Comparison of ENCODE assay signal across 11 cellular contexts in genomic region chr2:159902722-159903121, GRCh38. TPM values are rescaled to one million over a fixed set of nuclear protein-coding genes. Genes with fewer than 3 reads are reported as not detected.
DNase-seq lines count a peak whose midpoint lies in the region; FAIRE-seq and TF ChIP-seq lines count a peak whose summit lies in the region.
"Had no signal": no experiment of that assay in that cellular context is flagged by ENCODE, and none has a peak within 500 bp of the region (broad histone marks: within the 10 kb centered on the region; RNA-seq: fewer than 3 reads in every experiment).

No MANE protein-coding gene starts in this region.

- peaks cover 7% of the 10 kb centered on the region for H3K36me3 ChIP-seq in neutrophil
- H3K36me3 ChIP-seq: stomach had no signal

- no peaks in the 10 kb centered on the region for H3K27me3 Mint-ChIP-seq in activated CD4-positive, alpha-beta T cell treated with anti-CD3 and anti-CD28 coated beads, Interleukin-2, amount 10 ng/mL, durations not matched to agents 7 days and 5 days
- no peaks in the 10 kb centered on the region for H3K27me3 Mint-ChIP-seq in activated CD4-positive, alpha-beta memory T cell treated with anti-CD3 and anti-CD28 coated beads, Interleukin-2, amount 10 ng/mL, durations not matched to agents 7 days and 5 days
- no peaks in the 10 kb centered on the region for H3K27me3 Mint-ChIP-seq in MCF 10A (ENCODE audit: insufficient read depth, unreplicated experiment)

- no peak for FAIRE-seq in frontal cortex (lab: Jason Lieb, UNC)

- in situ Hi-C loops in GM13977 (cut with MboI; ENCODE audit: low pct_unique_long_range_greater_than_20kb, low sequenced_read_pairs, unreplicated experiment): no loop called here

- intact Hi-C loops in MCF 10A (cut with micrococcal nuclease): no loop called here

- H3K27ac ChIP-seq in neutrophil: peak overlapping the region; percentile 94

- TF ChIP-seq CTCF in neutrophil (IDR thresholded peaks at IDR 0.05) (no peak), GM13977 (IDR thresholded peaks at IDR 0.05; ENCODE audit: extremely low read depth, insufficient read depth, missing control alignments) (no peak), MCF 10A (IDR thresholded peaks at IDR 0.05; ENCODE audit: unreplicated experiment) (no peak)

- H3K36me3 Mint-ChIP-seq in activated CD4-positive, alpha-beta T cell treated with anti-CD3 and anti-CD28 coated beads, Interleukin-2, amount 10 ng/mL, durations not matched to agents 7 days and 5 days (ENCODE audit: low read depth): peaks cover 18% of the 10 kb centered on the region
- H3K36me3 Mint-ChIP-seq in activated CD4-positive, alpha-beta memory T cell treated with anti-CD3 and anti-CD28 coated beads, Interleukin-2, amount 10 ng/mL, durations not matched to agents 7 days and 5 days (ENCODE audit: low read depth): peaks cover 17% of the 10 kb centered on the region
- H3K36me3 Mint-ChIP-seq in MCF 10A (ENCODE audit: insufficient read depth, unreplicated experiment): no peaks in the 10 kb centered on the region

- POLR2A ChIA-PET in activated CD4-positive, alpha-beta T cell treated with anti-CD3 and anti-CD28 coated beads, Interleukin-2, amount 10 ng/mL, durations not matched to agents 7 days and 5 days (lab: Charles Lee): no interaction called here
- POLR2A ChIA-PET in activated CD4-positive, alpha-beta memory T cell treated with anti-CD3 and anti-CD28 coated beads, Interleukin-2, amount 10 ng/mL, durations not matched to agents 7 days and 5 days (lab: Charles Lee): interaction anchor here (1.0 to 4.3 kb wide), 4 partner anchors 12 to 190 kb away, joined by 3 to 35 read pairs (median 4); partner anchors contain the start of gene MARCHF7
- POLR2A ChIA-PET in MCF 10A (lab: Yijun Ruan, JAX): no interaction called here

- H3K9me3 Mint-ChIP-seq in activated CD4-positive, alpha-beta T cell treated with anti-CD3 and anti-CD28 coated beads, Interleukin-2, amount 10 ng/mL, durations not matched to agents 7 days and 5 days: no peaks in the 10 kb centered on the region
- H3K9me3 Mint-ChIP-seq in activated CD4-positive, alpha-beta memory T cell treated with anti-CD3 and anti-CD28 coated beads, Interleukin-2, amount 10 ng/mL, durations not matched to agents 7 days and 5 days: no peaks in the 10 kb centered on the region
- no peaks in the 10 kb centered on the region for H3K9me3 Mint-ChIP-seq in MCF 10A (ENCODE audit: unreplicated experiment)

- H3K4me1 ChIP-seq in neutrophil (ENCODE audit: control insufficient read depth in 1 of 2, insufficient read depth in 1 of 2, low read depth in 1 of 2, low read length in 1 of 2): peaks cover 38 to 39% of the 10 kb centered on the region in 2 experiments

- BruUV-seq in MCF 10A (replicated peaks; lab: Mats Ljungman, UMichigan): no TSS peak

- H3K4me1 Mint-ChIP-seq in activated CD4-positive, alpha-beta T cell treated with anti-CD3 and anti-CD28 coated beads, Interleukin-2, amount 10 ng/mL, durations not matched to agents 7 days and 5 days: peaks cover 49% of the 10 kb centered on the region
- peaks cover 37% of the 10 kb centered on the region for H3K4me1 Mint-ChIP-seq in activated CD4-positive, alpha-beta memory T cell treated with anti-CD3 and anti-CD28 coated beads, Interleukin-2, amount 10 ng/mL, durations not matched to agents 7 days and 5 days
- peaks cover 4% of the 10 kb centered on the region for H3K4me1 Mint-ChIP-seq in MCF 10A (ENCODE audit: insufficient read depth, unreplicated experiment)

- H3K9me3 ChIP-seq in neutrophil: no peaks in the 10 kb centered on the region
- H3K9me3 ChIP-seq: stomach had no signal

- H3K4me3 ChIP-seq in neutrophil (ENCODE audit: low read depth in 1 of 2, low read length in 1 of 2): peak overlapping the region in 1 of 2 experiments; percentile 71

- CTCF ChIA-PET in activated CD4-positive, alpha-beta T cell treated with anti-CD3 and anti-CD28 coated beads, Interleukin-2, amount 10 ng/mL, durations not matched to agents 7 days and 5 days (lab: Charles Lee): interaction anchor here (1.1 kb wide), 1 partner anchor 17 kb away, joined by 4 read pairs; no protein-coding TSS in a partner anchor
- CTCF ChIA-PET in activated CD4-positive, alpha-beta memory T cell treated with anti-CD3 and anti-CD28 coated beads, Interleukin-2, amount 10 ng/mL, durations not matched to agents 7 days and 5 days (lab: Charles Lee): no interaction called here
- CTCF ChIA-PET in MCF 10A (lab: Yijun Ruan, JAX): no interaction called here

- DNase-seq in activated CD4-positive, alpha-beta T cell treated with anti-CD3 and anti-CD28 coated beads, Interleukin-2, amount 10 ng/mL, durations not matched to agents 7 days and 5 days: no peak
- no peak for DNase-seq in activated CD4-positive, alpha-beta T cell treated with anti-CD3 and anti-CD28 coated beads, Interleukin-2, amount 50 U/mL, for 1 hour
- DNase-seq in NCI-H1105 (lab: John Stamatoyannopoulos, UW): peak; percentile 36
- no peak for DNase-seq in activated CD4-positive, alpha-beta memory T cell treated with anti-CD3 and anti-CD28 coated beads, Interleukin-2, amount 10 ng/mL, durations not matched to agents 7 days and 5 days
- no peak for DNase-seq in GM13977 (ENCODE audit: low spot score)
- no peak for DNase-seq in frontal cortex (ENCODE audit: low spot score in 2 of 2)
- DNase-seq in MCF 10A (ENCODE audit: unreplicated experiment): no peak
- DNase-seq: caudate nucleus, left colon, stomach had no signal

- peak overlapping the region; percentile 100 for H3K27ac Mint-ChIP-seq in activated CD4-positive, alpha-beta T cell treated with anti-CD3 and anti-CD28 coated beads, Interleukin-2, amount 10 ng/mL, durations not matched to agents 7 days and 5 days
- no peak overlapping the region for H3K27ac Mint-ChIP-seq in activated CD4-positive, alpha-beta memory T cell treated with anti-CD3 and anti-CD28 coated beads, Interleukin-2, amount 10 ng/mL, durations not matched to agents 7 days and 5 days
- H3K27ac Mint-ChIP-seq in MCF 10A (ENCODE audit: low read depth, unreplicated experiment): no peak overlapping the region

- H3K4me3 Mint-ChIP-seq in activated CD4-positive, alpha-beta T cell treated with anti-CD3 and anti-CD28 coated beads, Interleukin-2, amount 10 ng/mL, durations not matched to agents 7 days and 5 days: peak overlapping the region; percentile 100
- peak overlapping the region; percentile 98 for H3K4me3 Mint-ChIP-seq in activated CD4-positive, alpha-beta memory T cell treated with anti-CD3 and anti-CD28 coated beads, Interleukin-2, amount 10 ng/mL, durations not matched to agents 7 days and 5 days
- H3K4me3 Mint-ChIP-seq in MCF 10A (ENCODE audit: unreplicated experiment): no peak overlapping the region

- H3K27me3 ChIP-seq in neutrophil: no peaks in the 10 kb centered on the region

RNA-seq across cellular contexts. Expression of gene LY75, which starts 1.8 kb away (rescaled TPM):
- total RNA-seq in activated CD4-positive, alpha-beta T cell treated with anti-CD3 and anti-CD28 coated beads, Interleukin-2, amount 10 ng/mL, durations not matched to agents 7 days and 5 days: 10 to 100 TPM; 32.3 to 33.3 TPM
- 10 to 100 TPM; 22.7 to 23.5 TPM for total RNA-seq in activated CD4-positive, alpha-beta memory T cell treated with anti-CD3 and anti-CD28 coated beads, Interleukin-2, amount 10 ng/mL, durations not matched to agents 7 days and 5 days
- total RNA-seq in frontal cortex (1.2 TPM), MCF 10A (2022) (0.23 TPM in 1 of 2 replicates, not detected in the other)

Comparison
In these comparisons a context has a peak if more than half of its experiments do, and no peak if none do; other contexts are left out.
1. RNA of gene LY75, which starts 1.8 kb away (total RNA-seq): 32.3 to 33.3 TPM in activated CD4-positive, alpha-beta T cell treated with anti-CD3 and anti-CD28 coated beads, Interleukin-2, amount 10 ng/mL, durations not matched to agents 7 days and 5 days and 22.7 to 23.5 TPM in activated CD4-positive, alpha-beta memory T cell treated with anti-CD3 and anti-CD28 coated beads, Interleukin-2, amount 10 ng/mL, durations not matched to agents 7 days and 5 days; 1.2 TPM in frontal cortex (single experiment) and 0.23 TPM in MCF 10A; every median in the first group is over 10 times any median in the second.